Comparison of ENCODE assay signal across 19 cellular contexts in the genomic region with DNA sequence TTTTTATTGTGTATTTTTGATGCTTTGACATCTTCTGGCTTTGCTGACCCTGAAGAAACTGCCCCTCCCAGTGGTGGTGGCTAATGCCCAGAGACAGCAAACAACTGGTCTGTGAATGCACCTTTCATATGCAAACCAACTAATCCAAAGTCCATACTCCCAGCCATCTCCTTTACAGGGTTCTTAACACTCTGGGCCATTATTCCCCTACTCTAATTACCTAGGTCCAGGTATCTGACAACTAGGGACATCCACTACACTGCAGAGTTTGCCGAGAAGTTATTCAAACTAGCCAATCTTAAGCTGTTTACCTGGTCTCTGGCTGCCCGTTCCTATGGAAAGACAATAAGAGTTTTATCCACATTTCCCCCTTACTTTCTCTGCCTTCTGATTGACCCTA.
DNase-seq lines count a peak whose midpoint lies in the region; ATAC-seq and TF ChIP-seq lines count a peak whose summit lies in the region.
"Had no signal": no experiment of that assay in that cellular context is flagged by ENCODE, and none has a peak within 500 bp of the region (broad histone marks: within the 10 kb centered on the region; RNA-seq: fewer than 3 reads in every experiment).

No MANE protein-coding gene starts in this region.

- DNase-seq in H9: peak; percentile 53
- DNase-seq in iPS DF 6.9 (ENCODE audit: low read depth, low spot score): peak; percentile 25
- no peak for DNase-seq in D341Med (ENCODE audit: low spot score)
- no peak for DNase-seq in HPDE6-E6E7 (ENCODE audit: extremely low spot score)
- DNase-seq: BE2C, GDM1, HCEC 1CT, Karpas-422, NCI-H1436, NCI-H187 treated with DMSO at 0.1 percent for 48 hours, NCI-H2107, NCI-H226, NCI-H510A treated with DMSO at 0.1 percent for 48 hours had no signal

- WGBS in H9 (ENCODE audit: extremely low coverage, insufficient read length, low lambda C conversion rate): no CpG with 5 or more reads among the region's 2 CpGs
- 11 to 13% methylated on average over 2 of the region's 2 CpGs for WGBS in ectodermal cell, 2 experiments
- no CpG with 5 or more reads among the region's 2 CpGs for WGBS in iPS DF 6.9 (ENCODE audit: insufficient coverage, insufficient read length)

- H2BK120ac ChIP-seq in H9 (ENCODE audit: low read depth, low read length, poor library complexity, severe bottlenecking): no peak overlapping the region

- H3K23me2 ChIP-seq in H9 (ENCODE audit: insufficient read length, low read depth, low read length, poor library complexity, severe bottlenecking): no peaks in the 10 kb centered on the region

- H3K23ac ChIP-seq in H9 (ENCODE audit: insufficient read length, low read depth, low read length): no peak overlapping the region

- H2BK15ac ChIP-seq in H9 (ENCODE audit: low read depth, low read length): no peak overlapping the region

- ATAC-seq in GM21447 (IDR thresholded peaks at IDR 0.05; ENCODE audit: unreplicated experiment): no peak
- ATAC-seq in GM21786 (IDR thresholded peaks at IDR 0.05; ENCODE audit: unreplicated experiment): no peak
- ATAC-seq: Right ventricle myocardium inferior had no signal

- TF ChIP-seq CTCF in GM12872 (IDR thresholded peaks at IDR 0.05; ENCODE audit: insufficient read depth, low read depth, low read length) (0 out of 3 replicates have a peak, but pooled peaks have one; percentile 4), H9 (conservative IDR thresholded peaks at IDR 0.05) (peak; percentile 25; the same call in 2 of the 3 replicates)

- H2AK5ac ChIP-seq in H9 (ENCODE audit: insufficient read length, low read length): no peak overlapping the region

- no peaks in the 10 kb centered on the region for H3K27me3 ChIP-seq in H9 (ENCODE audit: insufficient read depth, low read length)
- H3K27me3 ChIP-seq in ectodermal cell (ENCODE audit: control insufficient read depth, insufficient read depth, low read length, poor library complexity, severe bottlenecking): no peaks in the 10 kb centered on the region
- H3K27me3 ChIP-seq in iPS DF 6.9 (ENCODE audit: control insufficient read depth, insufficient read depth, low read length): no peaks in the 10 kb centered on the region
- H3K27me3 ChIP-seq: BE2C, SJSA1 had no signal

- H4K8ac ChIP-seq in H9 (replicated peaks; ENCODE audit: insufficient read length, low read depth, low read length): no peak overlapping the region

- peaks cover 7 to 29% (median 19%) of the 10 kb centered on the region in 3 experiments; a peak in 5 of 7 replicates for H3K36me3 Mint-ChIP-seq in H9 (ENCODE audit: insufficient read depth in 1 of 3, low read depth in 3 of 3)

- H4K20me1 ChIP-seq in H9 (ENCODE audit: control insufficient read depth, insufficient read depth, insufficient read length): no peaks in the 10 kb centered on the region

- H2BK20ac ChIP-seq in H9 (ENCODE audit: low read depth, low read length, poor library complexity, severe bottlenecking): no peak overlapping the region

- no peak overlapping the region for H3T11ph ChIP-seq in H9 (ENCODE audit: low read length)

- no peak overlapping the region for H2BK12ac ChIP-seq in H9 (ENCODE audit: insufficient read length, low read depth, low read length)

- H3K9me3 Mint-ChIP-seq in H9: peaks cover 27 to 28% of the 10 kb centered on the region in 2 experiments

- no peak overlapping the region for H3K56ac ChIP-seq in H9 (ENCODE audit: insufficient read length, low read depth, low read length)

- H3K4ac ChIP-seq in H9 (ENCODE audit: low read depth, low read length): no peak overlapping the region

- peaks cover 13 to 17% of the 10 kb centered on the region in 2 experiments for H3K4me1 Mint-ChIP-seq in H9

- H4K91ac ChIP-seq in H9 (ENCODE audit: insufficient read length, low read depth, low read length): no peak overlapping the region

- no peak overlapping the region for H3K4me2 ChIP-seq in H9 (ENCODE audit: insufficient read depth, insufficient read length, low read length)

- H3K36me3 ChIP-seq in ectodermal cell (ENCODE audit: control insufficient read depth, insufficient read depth, low read length): no peaks in the 10 kb centered on the region
- H3K36me3 ChIP-seq in iPS DF 6.9 (ENCODE audit: control insufficient read depth, insufficient read depth, low read length): no peaks in the 10 kb centered on the region
- H3K36me3 ChIP-seq: BE2C, SJSA1 had no signal

- H2AFZ ChIP-seq in H9 (ENCODE audit: low read length): no peak overlapping the region

- no peak overlapping the region for H3K4me3 ChIP-seq in ectodermal cell (ENCODE audit: insufficient read depth, low read depth, low read length)
- no peak overlapping the region for H3K4me3 ChIP-seq in iPS DF 6.9 (ENCODE audit: low read length)
- H3K4me3 ChIP-seq: SJSA1 had no signal

- no peak overlapping the region for H4K5ac ChIP-seq in H9 (ENCODE audit: insufficient read length, low read depth, low read length)

- H3K18ac ChIP-seq in H9 (ENCODE audit: insufficient read length, low read depth, low read length): no peak overlapping the region

- H2BK5ac ChIP-seq in H9 (ENCODE audit: insufficient read length, low read length): no peak overlapping the region

- H3K9ac ChIP-seq in H9 (ENCODE audit: extremely low read depth, insufficient read length, low read length): no peak overlapping the region

- H3K79me2 ChIP-seq in H9 (ENCODE audit: insufficient read depth, low read length): no peaks in the 10 kb centered on the region

- peaks cover 7% of the 10 kb centered on the region for H3K27me3 Mint-ChIP-seq in H9 (ENCODE audit: low read depth)

- no peaks in the 10 kb centered on the region for H3K4me1 ChIP-seq in H9 (ENCODE audit: insufficient read depth, low read length)
- peaks cover 5% of the 10 kb centered on the region for H3K4me1 ChIP-seq in ectodermal cell (ENCODE audit: control insufficient read depth, insufficient read depth, low read length)
- H3K4me1 ChIP-seq in iPS DF 6.9 (ENCODE audit: control insufficient read depth, insufficient read depth, low read length): no peaks in the 10 kb centered on the region
- H3K4me1 ChIP-seq: BE2C, SJSA1 had no signal

- H3K79me1 ChIP-seq in H9 (ENCODE audit: insufficient read depth, low read depth, low read length, poor library complexity, severe bottlenecking): no peaks in the 10 kb centered on the region

- H3K4me3 Mint-ChIP-seq in H9: peak overlapping the region in 1 of 2 experiments; percentile 26; a peak in 1 of 5 replicates

- H3K14ac ChIP-seq in H9 (ENCODE audit: insufficient read depth, low read length): no peak overlapping the region

- no peaks in the 10 kb centered on the region for H3K9me3 ChIP-seq in H9 (ENCODE audit: control insufficient read depth, low read depth, low read length)
- H3K9me3 ChIP-seq in ectodermal cell (ENCODE audit: control insufficient read depth, low read length): no peaks in the 10 kb centered on the region
- no peaks in the 10 kb centered on the region; the same call in 1 of the 2 replicates for H3K9me3 ChIP-seq in iPS DF 6.9 (ENCODE audit: control insufficient read depth, insufficient read depth, low read length)
- H3K9me3 ChIP-seq: BE2C, SJSA1 had no signal

- H3K27ac ChIP-seq in H9 (ENCODE audit: insufficient read length, low read depth, low read length) (no peak overlapping the region), ectodermal cell (ENCODE audit: insufficient read depth, low read depth, low read length, poor library complexity, severe bottlenecking) (peak overlapping the region; percentile 36), iPS DF 6.9 (ENCODE audit: low read length) (no peak overlapping the region)
- H3K27ac ChIP-seq: SJSA1 had no signal

- H3K27ac Mint-ChIP-seq in H9: peak overlapping the region in 2 of 3 experiments; percentile 2 to 87; a peak in 3 of 7 replicates

Comparison
In these comparisons a context has a peak if more than half of its experiments do, and no peak if none do; other contexts are left out.
1. DNase-seq: peak in H9 (single experiment) and iPS DF 6.9 (single experiment); none in D341Med (single experiment) and HPDE6-E6E7 (single experiment).